Comparison of ENCODE assay signal across 29 cellular contexts in the genomic region with DNA sequence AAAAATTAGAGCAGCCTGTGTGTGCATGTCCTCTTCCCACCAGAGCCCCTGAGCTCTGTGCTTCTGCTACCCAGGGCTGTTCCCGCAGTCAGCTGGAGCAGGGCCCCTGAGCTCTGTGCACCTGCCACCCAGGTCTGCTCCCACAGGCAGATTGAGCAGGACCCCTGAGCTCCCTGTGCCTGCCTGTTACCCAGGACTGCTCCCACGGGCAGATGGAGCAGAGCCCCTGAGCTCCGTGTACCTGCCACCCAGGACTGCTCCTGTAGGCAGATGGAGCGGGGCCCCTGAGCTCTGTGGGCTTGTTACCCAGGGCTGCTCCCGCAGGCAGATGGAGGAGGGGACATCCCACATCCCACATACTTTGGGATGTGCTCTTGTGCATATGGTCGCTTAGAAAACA.
"Had no signal": no experiment of that assay in that cellular context is flagged by ENCODE, and none has a peak within 500 bp of the region (broad histone marks: within the 10 kb centered on the region; RNA-seq: fewer than 3 reads in every experiment).

No MANE protein-coding gene starts in this region.

- DNase-seq: activated CD4-positive, alpha-beta memory T cell treated with anti-CD3 and anti-CD28 coated beads for 36 hours; activated CD4-positive, alpha-beta T cell treated with anti-CD3 and anti-CD28 coated beads for 48 hours; activated CD4-positive, CD25-positive, alpha-beta regulatory T cell; activated naive CD4-positive, alpha-beta T cell treated with Interleukin-2 at 50 U/mL for 16 hours; activated naive CD8-positive, alpha-beta T cell treated with anti-CD3 and anti-CD28 coated beads, Interleukin-2, amount 10 ng/mL, durations not matched to agents 7 days and 5 days; activated T-cell treated with anti-CD3 and anti-CD28 coated beads, Interleukin-2, amount 50 U/mL, for 4 hours; amniotic stem cell; cortex of kidney; foreskin keratinocyte; immature natural killer cell; kidney glomerular epithelial cell; left lung; mammary epithelial cell; midbrain; natural killer cell; ovary; psoas muscle; right cardiac atrium; stimulated activated CD4-positive, alpha-beta T cell treated with anti-CD3 and anti-CD28 coated beads, Interleukin-12 subunit alpha, Interleukin-12 subunit beta, amount 100 ng/mL, for 4 hours; stimulated activated CD4-positive, alpha-beta T cell treated with anti-CD3 and anti-CD28 coated beads, Interleukin-4, amount 100 ng/mL, for 4 hours; substantia nigra; SW 1271; T-helper 17 cell; thyroid gland had no signal

- H3K9me3 Mint-ChIP-seq: activated CD4-positive, alpha-beta memory T cell treated with anti-CD3 and anti-CD28 coated beads for 36 hours; activated T-cell treated with anti-CD3 and anti-CD28 coated beads, Interleukin-2, amount 50 U/mL, for 4 hours; activated T-helper 2 cell treated with anti-CD3 and anti-CD28 coated beads, Interferon-gamma antibody, Interleukin-2, Interleukin-4, amounts not matched to agents 10 μg/mL and 5 μg/mL and 100 μg/mL, durations not matched to agents 14 hours and 24 hours and 36 hours; central memory CD8-positive, alpha-beta T cell; immature natural killer cell; natural killer cell; stimulated activated naive CD8-positive, alpha-beta T cell treated with anti-CD3 and anti-CD28 coated beads, Interleukin-15, Interleukin-2, amounts not matched to agents 100 ng/mL and 50 ng/mL, for 24 hours had no signal

- H3K4me1 ChIP-seq: breast epithelium, foreskin keratinocyte, left lung, psoas muscle, thyroid gland had no signal

- H3K36me3 ChIP-seq: breast epithelium, left lung, ovary, thyroid gland had no signal

- H3K27ac ChIP-seq: breast epithelium, foreskin keratinocyte, left lung, ovary, psoas muscle, thyroid gland had no signal

- H3K27ac Mint-ChIP-seq: activated CD4-positive, alpha-beta memory T cell treated with anti-CD3 and anti-CD28 coated beads for 36 hours; activated naive CD8-positive, alpha-beta T cell treated with anti-CD3 and anti-CD28 coated beads, Interleukin-2, amount 10 ng/mL, durations not matched to agents 7 days and 5 days; activated T-helper 2 cell treated with anti-CD3 and anti-CD28 coated beads, Interferon-gamma antibody, Interleukin-2, Interleukin-4, amounts not matched to agents 10 μg/mL and 5 μg/mL and 100 μg/mL, durations not matched to agents 14 hours and 24 hours and 36 hours; immature natural killer cell; natural killer cell; stimulated activated naive CD8-positive, alpha-beta T cell treated with anti-CD3 and anti-CD28 coated beads, Interleukin-15, Interleukin-2, amounts not matched to agents 100 ng/mL and 50 ng/mL, for 24 hours; T-helper 17 cell had no signal

- H3K27me3 Mint-ChIP-seq: activated CD4-positive, alpha-beta memory T cell treated with anti-CD3 and anti-CD28 coated beads for 36 hours; activated naive CD8-positive, alpha-beta T cell treated with anti-CD3 and anti-CD28 coated beads, Interleukin-2, amount 10 ng/mL, durations not matched to agents 7 days and 5 days had no signal

- H3K4me3 Mint-ChIP-seq: activated CD4-positive, alpha-beta memory T cell treated with anti-CD3 and anti-CD28 coated beads for 36 hours; activated naive CD8-positive, alpha-beta T cell treated with anti-CD3 and anti-CD28 coated beads, Interleukin-2, amount 10 ng/mL, durations not matched to agents 7 days and 5 days; activated T-cell treated with anti-CD3 and anti-CD28 coated beads, Interleukin-2, amount 50 U/mL, for 4 hours; central memory CD8-positive, alpha-beta T cell; immature natural killer cell; natural killer cell; stimulated activated naive CD8-positive, alpha-beta T cell treated with anti-CD3 and anti-CD28 coated beads, Interleukin-15, Interleukin-2, amounts not matched to agents 100 ng/mL and 50 ng/mL, for 24 hours; T-helper 17 cell had no signal

- H3K27me3 ChIP-seq: foreskin keratinocyte, ovary, thyroid gland had no signal

- FAIRE-seq: endometrium had no signal

- H3K4me3 ChIP-seq: breast epithelium, left lung, ovary, psoas muscle, thyroid gland had no signal

- H3K9me3 ChIP-seq: breast epithelium, left lung, ovary, psoas muscle, thyroid gland had no signal

- H3K36me3 Mint-ChIP-seq: activated CD4-positive, alpha-beta memory T cell treated with anti-CD3 and anti-CD28 coated beads for 36 hours; activated naive CD8-positive, alpha-beta T cell treated with anti-CD3 and anti-CD28 coated beads, Interleukin-2, amount 10 ng/mL, durations not matched to agents 7 days and 5 days; immature natural killer cell; natural killer cell had no signal

- ATAC-seq: activated T-cell treated with anti-CD3 and anti-CD28 coated beads, Interleukin-2, amount 50 U/mL, for 4 hours; foreskin keratinocyte; left lung; natural killer cell; psoas muscle; right cardiac atrium; T-helper 17 cell had no signal

- H3K4me1 Mint-ChIP-seq: activated naive CD8-positive, alpha-beta T cell treated with anti-CD3 and anti-CD28 coated beads, Interleukin-2, amount 10 ng/mL, durations not matched to agents 7 days and 5 days; central memory CD8-positive, alpha-beta T cell; immature natural killer cell; natural killer cell; T-helper 17 cell had no signal
